In genomic region chr10:103648951-103649532, GRCh38 we compare ENCODE assay signal across 13 cellular contexts.
DNase-seq lines count a peak whose midpoint lies in the region; ATAC-seq and TF ChIP-seq lines count a peak whose summit lies in the region.
"Had no signal": no experiment of that assay in that cellular context is flagged by ENCODE, and none has a peak within 500 bp of the region (broad histone marks: within the 10 kb centered on the region; RNA-seq: fewer than 3 reads in every experiment).

No MANE protein-coding gene starts in this region.

- H3K4me3 Mint-ChIP-seq in endodermal cell = no peak overlapping the region
- H3K4me3 Mint-ChIP-seq: activated naive CD8-positive, alpha-beta T cell; immature natural killer cell had no signal

- H3F3A ChIP-seq in PC-3 (ENCODE audit: low read length, unreplicated experiment) = no peaks in the 10 kb centered on the region

- no peaks in the 10 kb centered on the region for H3K79me2 ChIP-seq in PC-3 (ENCODE audit: low read length)

- H3K27ac Mint-ChIP-seq in endodermal cell = peak overlapping the region; percentile 4
- H3K27ac Mint-ChIP-seq: activated naive CD8-positive, alpha-beta T cell; immature natural killer cell had no signal

- no peaks in the 10 kb centered on the region for H3K27me3 Mint-ChIP-seq in endodermal cell (ENCODE audit: insufficient read depth)
- H3K27me3 Mint-ChIP-seq: activated naive CD8-positive, alpha-beta T cell had no signal

- no peak overlapping the region for H3K9ac ChIP-seq in endodermal cell (ENCODE audit: extremely low read depth, low read length, poor library complexity, severe bottlenecking)
- H3K9ac ChIP-seq in PC-3 (ENCODE audit: low read length) = no peak overlapping the region

- no peak for ATAC-seq in lung (ENCODE audit: insufficient read depth, low FRiP score)
- ATAC-seq in thoracic aorta (ENCODE audit: insufficient number of reproducible peaks, low FRiP score, low read depth) = peak; percentile 8
- ATAC-seq in GM21576 (IDR thresholded peaks at IDR 0.05; ENCODE audit: unreplicated experiment) = no peak
- no peak for ATAC-seq in PC-3

- H3K9me3 Mint-ChIP-seq in endodermal cell = no peaks in the 10 kb centered on the region
- H3K9me3 Mint-ChIP-seq: immature natural killer cell had no signal

- no peaks in the 10 kb centered on the region for H4K20me1 ChIP-seq in PC-3 (ENCODE audit: low read length)

- peak; percentile 19 for DNase-seq in NB4 (ENCODE audit: low read depth)
- no peak for DNase-seq in endodermal cell
- DNase-seq in lung (ENCODE audit: low spot score) = peak; percentile 65
- peak; percentile 53 for DNase-seq in thoracic aorta (ENCODE audit: low spot score)
- DNase-seq in OCI-M1 (lab: John Stamatoyannopoulos, UW) = no peak
- no peak for DNase-seq in PC-3
- DNase-seq in SHP77 treated with DMSO at 0.1 percent for 48 hours (lab: John Stamatoyannopoulos, UW) = no peak
- DNase-seq: activated CD4-positive, alpha-beta T cell treated with anti-CD3 and anti-CD28 coated beads, Interleukin-2, amount 50 U/mL, for 48 hours; immature natural killer cell; NCI-H526 treated with DMSO at 0.1 percent for 48 hours; pancreas had no signal

- H3K4me3 ChIP-seq in NB4 (ENCODE audit: low read depth, low read length) (no peak overlapping the region), endodermal cell (ENCODE audit: low read length) (no peak overlapping the region), lung (no peak overlapping the region), thoracic aorta (peak overlapping the region; percentile 23), PC-3 (ENCODE audit: low read length) (no peak overlapping the region)
- H3K4me3 ChIP-seq: pancreas had no signal

- WGBS in endodermal cell (ENCODE audit: insufficient coverage in 1 of 2, insufficient read length in 1 of 2), 2 experiments = 92 to 96% methylated on average over 10 to 11 of the region's 11 CpGs
- whole genome bisulfite sequencing in lung, 2 donors = 58 to 72% methylated on average over 11 of the region's 11 CpGs

- H3K4me1 Mint-ChIP-seq in endodermal cell = peaks cover 14% of the 10 kb centered on the region
- H3K4me1 Mint-ChIP-seq: immature natural killer cell had no signal

- peaks cover 4% of the 10 kb centered on the region for H3K36me3 Mint-ChIP-seq in endodermal cell (ENCODE audit: low read depth)
- H3K36me3 Mint-ChIP-seq: activated naive CD8-positive, alpha-beta T cell; immature natural killer cell had no signal

- TF ChIP-seq CTCF in NB4 (IDR thresholded peaks at IDR 0.05; ENCODE audit: low read depth, low read length) (no peak), endodermal cell (conservative IDR thresholded peaks at IDR 0.05) (no peak), lung (IDR thresholded peaks at IDR 0.05; ENCODE audit: control extremely low read depth, extremely low read depth) (no peak), thoracic aorta (IDR thresholded peaks at IDR 0.05) (no peak), PC-3 (conservative IDR thresholded peaks at IDR 0.05; ENCODE audit: low read depth, low read length) (no peak)

- H3K27me3 ChIP-seq in endodermal cell (ENCODE audit: control insufficient read depth, insufficient read depth, low read length, poor library complexity, severe bottlenecking) (no peaks in the 10 kb centered on the region), lung (ENCODE audit: control insufficient read depth, insufficient read depth) (no peaks in the 10 kb centered on the region), thoracic aorta (replicated peaks; ENCODE audit: insufficient read depth) (no peaks in the 10 kb centered on the region), PC-3 (ENCODE audit: low read length) (no peaks in the 10 kb centered on the region)
- H3K27me3 ChIP-seq: pancreas had no signal

- CTCF ChIA-PET in PC-3 (lab: Charles Lee) = no interaction called here

- POLR2A ChIA-PET in PC-3 (lab: Charles Lee; ENCODE audit: unreplicated experiment) = no interaction called here

- TF ChIP-seq POLR2A in NB4 (IDR thresholded peaks at IDR 0.05; ENCODE audit: extremely low read depth, insufficient read length) = no peak

- no peak overlapping the region for H3K4me2 ChIP-seq in PC-3 (ENCODE audit: low read length)

- no peak overlapping the region for H2AFZ ChIP-seq in PC-3 (ENCODE audit: low read length)

- BruUV-seq in PC-3 (replicated peaks; lab: Mats Ljungman, UMichigan) = no TSS peak

- no peaks in the 10 kb centered on the region for H3K36me3 ChIP-seq in endodermal cell (ENCODE audit: control insufficient read depth, insufficient read depth, low read length)
- peaks cover 0 to 3% of the 10 kb centered on the region in 2 donors for H3K36me3 ChIP-seq in lung (ENCODE audit: control insufficient read depth in 2 of 2, insufficient read depth in 2 of 2, low read length in 2 of 2)
- no peaks in the 10 kb centered on the region for H3K36me3 ChIP-seq in thoracic aorta
- H3K36me3 ChIP-seq in PC-3 (ENCODE audit: low read depth, low read length) = no peaks in the 10 kb centered on the region
- H3K36me3 ChIP-seq: pancreas had no signal

- H3K9me2 ChIP-seq in PC-3 (replicated peaks; ENCODE audit: low read length) = no peaks in the 10 kb centered on the region

- no peak overlapping the region for H3K27ac ChIP-seq in endodermal cell (ENCODE audit: low read depth, low read length)
- H3K27ac ChIP-seq in lung (ENCODE audit: low read depth in 1 of 2, low read length in 1 of 2) = peak overlapping the region in 1 of 2 donors; percentile 40
- H3K27ac ChIP-seq in thoracic aorta = peak overlapping the region; percentile 74 to 85
- H3K27ac ChIP-seq in PC-3 (ENCODE audit: low read length) = no peak overlapping the region
- H3K27ac ChIP-seq: pancreas had no signal

- H3K9me3 ChIP-seq in endodermal cell (ENCODE audit: control insufficient read depth, low read length) (no peaks in the 10 kb centered on the region), lung (ENCODE audit: control insufficient read depth in 2 of 2, insufficient read depth in 1 of 2, low read length in 1 of 2) (no peaks in the 10 kb centered on the region), thoracic aorta (no peaks in the 10 kb centered on the region), PC-3 (ENCODE audit: low read length) (no peaks in the 10 kb centered on the region)
- H3K9me3 ChIP-seq: pancreas had no signal

- peaks cover 3% of the 10 kb centered on the region for H3K4me1 ChIP-seq in endodermal cell (ENCODE audit: control insufficient read depth, insufficient read depth, low read length)
- H3K4me1 ChIP-seq in lung (ENCODE audit: control insufficient read depth in 2 of 2, insufficient read depth in 2 of 2, low read length in 2 of 2) = peaks cover 20 to 53% of the 10 kb centered on the region in 2 donors
- H3K4me1 ChIP-seq in thoracic aorta (ENCODE audit: control insufficient read depth in 1 of 2, low read depth in 2 of 2) = peaks cover 57 to 98% of the 10 kb centered on the region in 2 donors
- no peaks in the 10 kb centered on the region; the same call in 1 of the 2 replicates for H3K4me1 ChIP-seq in PC-3 (ENCODE audit: insufficient read depth, low read length)

- intact Hi-C loops in PC-3 (cut with micrococcal nuclease) = no loop called here

Comparison
In these comparisons a context has a peak if more than half of its experiments do, and no peak if none do; other contexts are left out.
1. DNase-seq: peak in NB4 (single experiment), lung (single experiment) and thoracic aorta (single experiment); none in endodermal cell (single experiment), OCI-M1 (single experiment), PC-3 (single experiment) and SHP77 treated with DMSO at 0.1 percent for 48 hours (single experiment).
2. H3K27ac ChIP-seq: peak in thoracic aorta (2 of 2); none in endodermal cell (single experiment) and PC-3 (single experiment).